Comparison of ENCODE assay signal across 8 cellular contexts in genomic region chr12:120496353-120497340, GRCh38. TPM values are rescaled to one million over a fixed set of nuclear protein-coding genes. Genes with fewer than 3 reads are reported as not detected.
DNase-seq lines count a peak whose midpoint lies in the region; ATAC-seq and TF ChIP-seq lines count a peak whose summit lies in the region.

No MANE protein-coding gene starts in this region.

- H4K91ac ChIP-seq in H9 (ENCODE audit: insufficient read length, low read depth, low read length) = no peak overlapping the region

- H2BK120ac ChIP-seq in H9 (ENCODE audit: low read depth, low read length, poor library complexity, severe bottlenecking) = no peak overlapping the region

- H2BK12ac ChIP-seq in H9 (ENCODE audit: insufficient read length, low read depth, low read length) = no peak overlapping the region

- no peaks in the 10 kb centered on the region for H3K27me3 ChIP-seq in H9 (ENCODE audit: insufficient read depth, low read length)

- peaks cover 20 to 46% (median 37%) of the 10 kb centered on the region in 3 experiments; a peak in 6 of 7 replicates for H3K36me3 Mint-ChIP-seq in H9 (ENCODE audit: insufficient read depth in 1 of 3, low read depth in 3 of 3)
- peaks cover 37% of the 10 kb centered on the region for H3K36me3 Mint-ChIP-seq in activated CD4-positive, alpha-beta memory T cell treated with anti-CD3 and anti-CD28 coated beads, Interleukin-2, amount 10 ng/mL, durations not matched to agents 7 days and 5 days (ENCODE audit: low read depth)

- no peak overlapping the region for H3K23ac ChIP-seq in H9 (ENCODE audit: insufficient read length, low read depth, low read length)

- H2BK15ac ChIP-seq in H9 (ENCODE audit: low read depth, low read length) = no peak overlapping the region

- H3K9me3 Mint-ChIP-seq in H9 = no peaks in the 10 kb centered on the region
- H3K9me3 Mint-ChIP-seq in activated CD4-positive, alpha-beta memory T cell treated with anti-CD3 and anti-CD28 coated beads, Interleukin-2, amount 10 ng/mL, durations not matched to agents 7 days and 5 days = no peaks in the 10 kb centered on the region

- H3K4ac ChIP-seq in H9 (ENCODE audit: low read depth, low read length) = no peak overlapping the region

- no peaks in the 10 kb centered on the region for H3K9me3 ChIP-seq in H9 (ENCODE audit: control insufficient read depth, low read depth, low read length)

- H3K56ac ChIP-seq in H9 (ENCODE audit: insufficient read length, low read depth, low read length) = no peak overlapping the region

- CTCF ChIA-PET in activated CD4-positive, alpha-beta memory T cell treated with anti-CD3 and anti-CD28 coated beads, Interleukin-2, amount 10 ng/mL, durations not matched to agents 7 days and 5 days (lab: Charles Lee) = interaction anchor here (0.6 to 1.9 kb wide), 14 partner anchors 7 to 170 kb away, joined by 3 to 8 read pairs (median 4); partner anchors contain the start of genes COQ5, POP5 and SRSF9

- no peak overlapping the region for H2BK5ac ChIP-seq in H9 (ENCODE audit: insufficient read length, low read length)

- peak; percentile 61 for DNase-seq in EL
- peak; percentile 53 for DNase-seq in H9
- DNase-seq in NCI-H1694 (lab: John Stamatoyannopoulos, UW) = peak; percentile 10
- DNase-seq in activated CD4-positive, alpha-beta memory T cell treated with anti-CD3 and anti-CD28 coated beads, Interleukin-2, amount 10 ng/mL, durations not matched to agents 7 days and 5 days = peak; percentile 42
- DNase-seq in effector CD4-positive, alpha-beta T cell = peak; percentile 44
- DNase-seq in medulla oblongata (ENCODE audit: extremely low spot score) = peak; percentile 83
- DNase-seq in stimulated activated CD4-positive, alpha-beta T cell treated with anti-CD3 and anti-CD28 coated beads, TNF-alpha, amount 100 ng/mL, for 4 hours (ENCODE audit: low read depth in 3 of 3) = peak; percentile 9 to 24 (median 19)

- H3K4me3 Mint-ChIP-seq in H9 = peak overlapping the region; percentile 97 to 99
- peak overlapping the region; percentile 88 for H3K4me3 Mint-ChIP-seq in activated CD4-positive, alpha-beta memory T cell treated with anti-CD3 and anti-CD28 coated beads, Interleukin-2, amount 10 ng/mL, durations not matched to agents 7 days and 5 days

- H3K79me2 ChIP-seq in H9 (ENCODE audit: insufficient read depth, low read length) = peaks cover 10% of the 10 kb centered on the region; the same call in 1 of the 2 replicates

- POLR2A ChIA-PET in activated CD4-positive, alpha-beta memory T cell treated with anti-CD3 and anti-CD28 coated beads, Interleukin-2, amount 10 ng/mL, durations not matched to agents 7 days and 5 days (lab: Charles Lee) = interaction anchor here (0.6 to 3.7 kb wide), 22 partner anchors 8 to 903 kb away, joined by 3 to 27 read pairs (median 5); partner anchors contain the start of genes COQ5, RNF34, RNU4-1 and SIRT4

- H3K27ac Mint-ChIP-seq in H9 = peak overlapping the region; percentile 68 to 96 (median 95); a peak in 5 of 7 replicates
- peak overlapping the region; percentile 69 for H3K27ac Mint-ChIP-seq in activated CD4-positive, alpha-beta memory T cell treated with anti-CD3 and anti-CD28 coated beads, Interleukin-2, amount 10 ng/mL, durations not matched to agents 7 days and 5 days

- H2BK20ac ChIP-seq in H9 (ENCODE audit: low read depth, low read length, poor library complexity, severe bottlenecking) = no peak overlapping the region

- H3K14ac ChIP-seq in H9 (ENCODE audit: insufficient read depth, low read length) = no peak overlapping the region; the same call in 1 of the 2 replicates

- H3K27me3 Mint-ChIP-seq in H9 (ENCODE audit: low read depth) = no peaks in the 10 kb centered on the region
- no peaks in the 10 kb centered on the region for H3K27me3 Mint-ChIP-seq in activated CD4-positive, alpha-beta memory T cell treated with anti-CD3 and anti-CD28 coated beads, Interleukin-2, amount 10 ng/mL, durations not matched to agents 7 days and 5 days

- peaks cover 3% of the 10 kb centered on the region for H3K79me1 ChIP-seq in H9 (ENCODE audit: insufficient read depth, low read depth, low read length, poor library complexity, severe bottlenecking)

- H4K20me1 ChIP-seq in H9 (ENCODE audit: control insufficient read depth, insufficient read depth, insufficient read length) = no peaks in the 10 kb centered on the region

- H4K8ac ChIP-seq in H9 (replicated peaks; ENCODE audit: insufficient read length, low read depth, low read length) = no peak overlapping the region

- ATAC-seq in HG03280 (IDR thresholded peaks at IDR 0.05; ENCODE audit: unreplicated experiment) = no peak

- H3K27ac ChIP-seq in H9 (ENCODE audit: insufficient read length, low read depth, low read length) = no peak overlapping the region

- H3K18ac ChIP-seq in H9 (ENCODE audit: insufficient read length, low read depth, low read length) = no peak overlapping the region

- H4K5ac ChIP-seq in H9 (ENCODE audit: insufficient read length, low read depth, low read length) = no peak overlapping the region

- no peak overlapping the region for H2AK5ac ChIP-seq in H9 (ENCODE audit: insufficient read length, low read length)

- H3K4me2 ChIP-seq in H9 (ENCODE audit: insufficient read depth, insufficient read length, low read length) = peak overlapping the region; percentile 100

- H2AFZ ChIP-seq in H9 (ENCODE audit: low read length) = no peak overlapping the region

- H3K4me1 ChIP-seq in H9 (ENCODE audit: insufficient read depth, low read length) = no peaks in the 10 kb centered on the region; the same call in 1 of the 2 replicates

- H3K23me2 ChIP-seq in H9 (ENCODE audit: insufficient read length, low read depth, low read length, poor library complexity, severe bottlenecking) = peaks cover 14% of the 10 kb centered on the region

- no peak overlapping the region for H3T11ph ChIP-seq in H9 (ENCODE audit: low read length)

- H3K9ac ChIP-seq in H9 (ENCODE audit: extremely low read depth, insufficient read length, low read length) = peak overlapping the region; percentile 72

- peaks cover 26 to 30% of the 10 kb centered on the region in 2 experiments for H3K4me1 Mint-ChIP-seq in H9
- peaks cover 38% of the 10 kb centered on the region for H3K4me1 Mint-ChIP-seq in activated CD4-positive, alpha-beta memory T cell treated with anti-CD3 and anti-CD28 coated beads, Interleukin-2, amount 10 ng/mL, durations not matched to agents 7 days and 5 days

- no peak; the same call in 2 of the 3 replicates for TF ChIP-seq CTCF in H9 (conservative IDR thresholded peaks at IDR 0.05)

- no CpG with 5 or more reads among the region's 49 CpGs for WGBS in H9 (ENCODE audit: extremely low coverage, insufficient read length, low lambda C conversion rate)

RNA-seq across cellular contexts. Expression of gene DYNLL1, which starts 0.7 kb away (rescaled TPM):
- total RNA-seq in H9 (2021) = 618 and 638 TPM in 2 replicates
- 100 to 1,000 TPM; 209 to 216 TPM for total RNA-seq in activated CD4-positive, alpha-beta memory T cell treated with anti-CD3 and anti-CD28 coated beads, Interleukin-2, amount 10 ng/mL, durations not matched to agents 7 days and 5 days

RNA-seq across cellular contexts. Expression of gene SRSF9, which starts 27.1 kb away (rescaled TPM):
- 302 and 306 TPM in 2 replicates for total RNA-seq in H9 (2021)
- total RNA-seq in activated CD4-positive, alpha-beta memory T cell treated with anti-CD3 and anti-CD28 coated beads, Interleukin-2, amount 10 ng/mL, durations not matched to agents 7 days and 5 days = 100 to 1,000 TPM; 175 to 180 TPM

RNA-seq across cellular contexts. Expression of gene COQ5, which starts 32.3 kb away (rescaled TPM):
- 31.3 and 34.8 TPM in 2 replicates for total RNA-seq in H9 (2021)
- 10 to 100 TPM; 30.3 to 30.8 TPM for total RNA-seq in activated CD4-positive, alpha-beta memory T cell treated with anti-CD3 and anti-CD28 coated beads, Interleukin-2, amount 10 ng/mL, durations not matched to agents 7 days and 5 days

RNA-seq across cellular contexts. Expression of gene RNF10, which starts 37.5 kb away (rescaled TPM):
- 153 and 157 TPM in 2 replicates for total RNA-seq in H9 (2021)
- 100 to 1,000 TPM; 225 to 229 TPM for total RNA-seq in activated CD4-positive, alpha-beta memory T cell treated with anti-CD3 and anti-CD28 coated beads, Interleukin-2, amount 10 ng/mL, durations not matched to agents 7 days and 5 days

RNA-seq across cellular contexts. Expression of gene GATC, which starts 50.4 kb away (rescaled TPM):
- 25.9 and 38.5 TPM in 2 replicates for total RNA-seq in H9 (2021)
- 10 to 100 TPM; 28.6 to 29.5 TPM for total RNA-seq in activated CD4-positive, alpha-beta memory T cell treated with anti-CD3 and anti-CD28 coated beads, Interleukin-2, amount 10 ng/mL, durations not matched to agents 7 days and 5 days

Comparison
In these comparisons a context has a peak if more than half of its experiments do, and no peak if none do; other contexts are left out.
1. DNase-seq: peak in every context shown above with its lines; median percentile 83 in medulla oblongata; 61 in EL; 53 in H9; 44 in effector CD4-positive, alpha-beta T cell; 42 in activated CD4-positive, alpha-beta memory T cell treated with anti-CD3 and anti-CD28 coated beads, Interleukin-2, amount 10 ng/mL, durations not matched to agents 7 days and 5 days; 19 in stimulated activated CD4-positive, alpha-beta T cell treated with anti-CD3 and anti-CD28 coated beads, TNF-alpha, amount 100 ng/mL, for 4 hours; 10 in NCI-H1694.